Comparison of ENCODE assay signal across 22 cellular contexts in the genomic region with DNA sequence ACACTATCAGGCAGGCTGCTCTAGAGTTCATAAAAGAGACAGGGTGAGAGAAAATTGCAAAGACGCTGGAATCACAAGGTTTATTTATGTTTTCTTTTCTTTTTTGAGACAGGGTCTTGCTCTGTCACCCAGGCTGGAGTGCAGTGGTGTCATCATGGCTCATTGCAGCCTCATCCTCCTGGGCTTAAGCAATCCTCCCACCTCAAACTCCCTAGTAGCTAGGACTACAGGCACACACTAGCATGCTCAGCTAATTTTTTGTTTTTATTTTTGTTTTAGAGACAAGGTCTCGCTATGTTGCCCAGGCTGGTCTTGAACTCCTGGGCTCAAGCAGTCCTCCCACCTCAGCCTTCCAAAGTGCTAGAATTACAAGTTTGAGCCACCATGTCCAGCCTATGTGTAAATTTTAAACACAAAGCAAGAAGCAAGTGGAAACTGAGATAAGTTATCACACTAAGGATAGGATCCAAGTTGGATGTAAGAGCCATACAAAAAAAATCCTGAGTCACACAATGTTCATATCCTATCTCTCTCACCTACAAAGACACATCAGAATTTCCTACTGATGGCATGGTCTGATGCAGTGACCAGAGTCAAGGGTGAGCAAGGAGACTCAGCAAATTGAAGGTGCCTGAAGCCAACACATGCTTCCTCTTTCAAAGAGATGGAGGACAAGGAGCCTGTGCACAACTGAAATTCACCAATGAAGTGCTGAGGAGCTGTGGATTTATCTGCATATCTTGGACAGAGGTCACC.
"Had no signal": no experiment of that assay in that cellular context is flagged by ENCODE, and none has a peak within 500 bp of the region (broad histone marks: within the 10 kb centered on the region; RNA-seq: fewer than 3 reads in every experiment).

No MANE protein-coding gene starts in this region.

- ATAC-seq: activated CD4-positive, alpha-beta T cell treated with anti-CD3 and anti-CD28 coated beads for 36 hours; activated CD8-positive, alpha-beta T cell treated with anti-CD3 and anti-CD28 coated beads for 36 hours; T-cell had no signal

- H3K4me1 ChIP-seq: colonic mucosa had no signal

- H3K4me3 Mint-ChIP-seq: activated CD4-positive, alpha-beta T cell treated with anti-CD3 and anti-CD28 coated beads for 36 hours; activated CD8-positive, alpha-beta T cell treated with anti-CD3 and anti-CD28 coated beads for 36 hours; activated naive CD8-positive, alpha-beta T cell treated with anti-CD3 and anti-CD28 coated beads, Interleukin-2, amount 10 ng/mL, durations not matched to agents 7 days and 5 days; T-cell had no signal

- H3K27ac Mint-ChIP-seq: activated CD4-positive, alpha-beta T cell treated with anti-CD3 and anti-CD28 coated beads for 36 hours; activated CD8-positive, alpha-beta T cell treated with anti-CD3 and anti-CD28 coated beads for 36 hours; activated naive CD8-positive, alpha-beta T cell treated with anti-CD3 and anti-CD28 coated beads, Interleukin-2, amount 10 ng/mL, durations not matched to agents 7 days and 5 days; T-cell had no signal

- H3K27me3 Mint-ChIP-seq: activated CD4-positive, alpha-beta T cell treated with anti-CD3 and anti-CD28 coated beads for 36 hours; activated CD8-positive, alpha-beta T cell treated with anti-CD3 and anti-CD28 coated beads for 36 hours had no signal

- H3K27me3 ChIP-seq: adrenal gland, colonic mucosa, MG63 had no signal

- H3K27ac ChIP-seq: adrenal gland, colonic mucosa, SK-N-MC, WERI-Rb-1 had no signal

- H3K4me3 ChIP-seq: adrenal gland, colonic mucosa, MG63, SK-N-MC had no signal

- H3K36me3 ChIP-seq: adrenal gland, colonic mucosa, MG63, WERI-Rb-1 had no signal

- H3K9me3 ChIP-seq: adrenal gland, colonic mucosa had no signal

- H3K36me3 Mint-ChIP-seq: activated naive CD8-positive, alpha-beta T cell treated with anti-CD3 and anti-CD28 coated beads, Interleukin-2, amount 10 ng/mL, durations not matched to agents 7 days and 5 days had no signal

- DNase-seq: activated CD4-positive, alpha-beta T cell treated with anti-CD3 and anti-CD28 coated beads for 36 hours; activated CD4-positive, alpha-beta T cell treated with anti-CD3 and anti-CD28 coated beads, Interleukin-2, amount 50 U/mL, for 1 hour; activated CD8-positive, alpha-beta memory T cell treated with anti-CD3 and anti-CD28 coated beads, Interleukin-2, amount 50 U/mL, for 4 hours; activated CD8-positive, alpha-beta T cell treated with anti-CD3 and anti-CD28 coated beads for 36 hours; activated naive CD4-positive, alpha-beta T cell treated with anti-CD3 and anti-CD28 coated beads, Interleukin-2, amount 50 U/mL, for 16 hours; activated naive CD8-positive, alpha-beta T cell treated with anti-CD3 and anti-CD28 coated beads, Interleukin-2, amount 10 ng/mL, durations not matched to agents 7 days and 5 days; adrenal gland; anterior cingulate cortex; caudate nucleus; colonic mucosa; MG63; NCI-H1048; NCI-H187 treated with DMSO at 0.1 percent for 48 hours; NCI-H2081 treated with DMSO at 0.1 percent for 48 hours; NCI-H2227 treated with DMSO at 0.1 percent for 48 hours; NCI-H526; NCI-H774; NK-92 treated with Interleukin-12 subunit alpha and Interleukin-12 subunit beta, amount 100 ng/mL, for 24 hours; SIG-M5; T-cell; WERI-Rb-1 had no signal
